ENCODE assay signal across 2 cellular contexts in the genomic region with DNA sequence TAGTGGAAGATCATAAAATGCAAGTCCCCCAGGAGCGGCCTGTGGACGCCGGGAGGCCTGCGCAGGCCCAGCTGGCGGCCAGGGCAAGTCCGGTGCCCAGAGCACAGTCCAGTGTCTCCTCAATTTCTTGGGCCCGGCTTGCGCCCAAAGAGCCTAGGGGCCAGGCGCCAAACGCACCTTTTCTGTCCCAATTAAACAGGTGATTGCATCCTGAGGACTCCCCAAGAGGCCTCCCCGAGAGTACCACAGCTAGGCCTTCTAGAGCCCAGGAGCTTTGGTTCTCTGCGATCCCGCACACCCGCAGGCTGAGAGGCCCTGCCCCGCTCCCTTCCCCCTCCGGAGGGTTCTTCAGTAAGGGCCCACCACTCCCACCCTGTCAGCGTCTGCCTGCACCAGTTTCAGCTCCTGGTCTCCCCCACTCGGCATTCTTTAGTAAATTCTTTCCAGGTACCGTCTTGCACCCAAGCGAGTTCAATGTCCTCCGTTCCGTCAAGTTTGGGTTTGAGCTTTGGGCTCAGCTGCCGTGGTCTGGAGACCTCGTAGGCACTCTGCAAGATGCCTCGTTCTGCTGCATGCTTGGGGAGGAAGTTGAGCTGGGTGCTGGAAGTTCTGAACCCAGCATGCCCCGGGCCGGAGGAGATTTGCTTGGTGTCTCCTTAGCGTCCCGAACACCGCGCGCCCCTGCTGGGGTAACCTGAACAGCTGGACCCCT.
TF ChIP-seq lines count a peak whose summit lies in the region.

No MANE protein-coding gene starts in this region.

TF ChIP-seq in SK-N-SH, 30 proteins besides CTCF, POLR2A, EP300 and RAD21 (continued from another document):
- TF ChIP-seq ELF1 (IDR thresholded peaks at IDR 0.05) (no peak), MEF2A (IDR thresholded peaks at IDR 0.05; ENCODE audit: borderline replicate concordance, low read depth) (no peak), MXI1 (IDR thresholded peaks at IDR 0.05; ENCODE audit: low read depth, low read length) (no peak), TEAD4 (IDR thresholded peaks at IDR 0.05; ENCODE audit: borderline replicate concordance, insufficient read depth) (no peak), FOSL2 (IDR thresholded peaks at IDR 0.05; ENCODE audit: borderline replicate concordance, low read depth) (no peak), TCF12 (IDR thresholded peaks at IDR 0.05) (no peak), PBX3 (IDR thresholded peaks at IDR 0.05) (no peak), MAX (IDR thresholded peaks at IDR 0.05; ENCODE audit: low read depth) (no peak), JUND (IDR thresholded peaks at IDR 0.05) (no peak), RXRA (IDR thresholded peaks at IDR 0.05; ENCODE audit: borderline replicate concordance, low read depth) (no peak), ZBTB33 (IDR thresholded peaks at IDR 0.05; ENCODE audit: borderline replicate concordance, low read depth) (no peak), GABPA (IDR thresholded peaks at IDR 0.05; ENCODE audit: low read depth) (no peak)
- TF ChIP-seq, protein P1, sequence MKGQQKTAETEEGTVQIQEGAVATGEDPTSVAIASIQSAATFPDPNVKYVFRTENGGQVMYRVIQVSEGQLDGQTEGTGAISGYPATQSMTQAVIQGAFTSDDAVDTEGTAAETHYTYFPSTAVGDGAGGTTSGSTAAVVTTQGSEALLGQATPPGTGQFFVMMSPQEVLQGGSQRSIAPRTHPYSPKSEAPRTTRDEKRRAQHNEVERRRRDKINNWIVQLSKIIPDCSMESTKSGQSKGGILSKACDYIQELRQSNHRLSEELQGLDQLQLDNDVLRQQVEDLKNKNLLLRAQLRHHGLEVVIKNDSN (IDR thresholded peaks at IDR 0.05; ENCODE audit: borderline replicate concordance, low read depth) = no peak

TF ChIP-seq in SK-N-SH treated with all-trans-retinoic acid at 6 μM for 48 hours, 23 proteins besides CTCF, POLR2A, EP300 and RAD21 (continued from another document):
- TF ChIP-seq PATZ1 (CRISPR knock-in tag; IDR thresholded peaks at IDR 0.05; ENCODE audit: borderline replicate concordance) = no peak
- TF ChIP-seq, protein P2, sequence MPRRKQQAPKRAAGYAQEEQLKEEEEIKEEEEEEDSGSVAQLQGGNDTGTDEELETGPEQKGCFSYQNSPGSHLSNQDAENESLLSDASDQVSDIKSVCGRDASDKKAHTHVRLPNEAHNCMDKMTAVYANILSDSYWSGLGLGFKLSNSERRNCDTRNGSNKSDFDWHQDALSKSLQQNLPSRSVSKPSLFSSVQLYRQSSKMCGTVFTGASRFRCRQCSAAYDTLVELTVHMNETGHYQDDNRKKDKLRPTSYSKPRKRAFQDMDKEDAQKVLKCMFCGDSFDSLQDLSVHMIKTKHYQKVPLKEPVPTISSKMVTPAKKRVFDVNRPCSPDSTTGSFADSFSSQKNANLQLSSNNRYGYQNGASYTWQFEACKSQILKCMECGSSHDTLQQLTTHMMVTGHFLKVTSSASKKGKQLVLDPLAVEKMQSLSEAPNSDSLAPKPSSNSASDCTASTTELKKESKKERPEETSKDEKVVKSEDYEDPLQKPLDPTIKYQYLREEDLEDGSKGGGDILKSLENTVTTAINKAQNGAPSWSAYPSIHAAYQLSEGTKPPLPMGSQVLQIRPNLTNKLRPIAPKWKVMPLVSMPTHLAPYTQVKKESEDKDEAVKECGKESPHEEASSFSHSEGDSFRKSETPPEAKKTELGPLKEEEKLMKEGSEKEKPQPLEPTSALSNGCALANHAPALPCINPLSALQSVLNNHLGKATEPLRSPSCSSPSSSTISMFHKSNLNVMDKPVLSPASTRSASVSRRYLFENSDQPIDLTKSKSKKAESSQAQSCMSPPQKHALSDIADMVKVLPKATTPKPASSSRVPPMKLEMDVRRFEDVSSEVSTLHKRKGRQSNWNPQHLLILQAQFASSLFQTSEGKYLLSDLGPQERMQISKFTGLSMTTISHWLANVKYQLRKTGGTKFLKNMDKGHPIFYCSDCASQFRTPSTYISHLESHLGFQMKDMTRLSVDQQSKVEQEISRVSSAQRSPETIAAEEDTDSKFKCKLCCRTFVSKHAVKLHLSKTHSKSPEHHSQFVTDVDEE (CRISPR knock-in tag; IDR thresholded peaks at IDR 0.05) = no peak
- TF ChIP-seq TCF4 (CRISPR knock-in tag; IDR thresholded peaks at IDR 0.05; ENCODE audit: borderline replicate concordance) = no peak
- no peak for TF ChIP-seq CSDC2 (CRISPR knock-in tag; IDR thresholded peaks at IDR 0.05)
- TF ChIP-seq ZNF70 (CRISPR knock-in tag; IDR thresholded peaks at IDR 0.05) = no peak
- TF ChIP-seq ZNF565 (CRISPR knock-in tag; conservative IDR thresholded peaks at IDR 0.05; ENCODE audit: low read depth) = no peak
- no peak for TF ChIP-seq POU6F1 (CRISPR knock-in tag; IDR thresholded peaks at IDR 0.05; ENCODE audit: borderline replicate concordance, low read depth)
- no peak for TF ChIP-seq GLIS3 (CRISPR knock-in tag; IDR thresholded peaks at IDR 0.05)
- TF ChIP-seq ZFP30 (CRISPR knock-in tag; IDR thresholded peaks at IDR 0.05) = no peak
- no peak for TF ChIP-seq ESRRG (CRISPR knock-in tag; IDR thresholded peaks at IDR 0.05)
- no peak for TF ChIP-seq BACH2 (CRISPR knock-in tag; IDR thresholded peaks at IDR 0.05; ENCODE audit: borderline replicate concordance)
- no peak for TF ChIP-seq ZC3H10 (CRISPR knock-in tag; IDR thresholded peaks at IDR 0.05)
- no peak for TF ChIP-seq OSR1 (CRISPR knock-in tag; IDR thresholded peaks at IDR 0.05)
- no peak for TF ChIP-seq PPARA (CRISPR knock-in tag; IDR thresholded peaks at IDR 0.05; ENCODE audit: borderline replicate concordance)
